In the genomic region with DNA sequence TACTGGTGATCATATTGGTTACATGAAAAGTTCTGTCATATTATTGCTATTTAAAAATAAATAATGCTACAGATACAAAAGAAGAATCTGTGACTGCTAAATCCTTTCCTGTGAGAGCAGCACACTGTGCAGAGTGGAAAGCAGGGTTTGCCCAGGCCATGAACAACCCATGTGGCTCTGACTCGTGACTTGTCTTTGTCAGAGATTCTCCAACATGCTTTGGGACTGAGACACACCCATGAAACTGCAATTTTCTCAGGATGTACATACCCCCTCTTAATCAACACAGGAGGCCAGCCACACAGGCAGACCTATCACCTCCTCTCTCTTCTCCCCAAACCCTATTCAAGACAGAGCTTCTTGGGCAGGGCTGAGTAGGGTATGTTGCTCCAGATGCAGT, we compare ENCODE assay signal across 17 cellular contexts.
"Had no signal": no experiment of that assay in that cellular context is flagged by ENCODE, and none has a peak within 500 bp of the region (broad histone marks: within the 10 kb centered on the region; RNA-seq: fewer than 3 reads in every experiment).

No MANE protein-coding gene starts in this region.

- H3K27me3 ChIP-seq: brain microvascular endothelial cell, left lung, pancreas had no signal

- H3K27ac ChIP-seq: brain microvascular endothelial cell, heart right ventricle, left lung, pancreas had no signal

- H3K9me3 ChIP-seq: heart right ventricle, left lung, pancreas had no signal

- H3K36me3 Mint-ChIP-seq: activated CD4-positive, alpha-beta memory T cell treated with anti-CD3 and anti-CD28 coated beads for 36 hours; activated naive CD8-positive, alpha-beta T cell treated with anti-CD3 and anti-CD28 coated beads for 36 hours had no signal

- H3K36me3 ChIP-seq: brain microvascular endothelial cell, heart right ventricle, left lung, pancreas had no signal

- H3K4me1 Mint-ChIP-seq: activated naive CD8-positive, alpha-beta T cell treated with anti-CD3 and anti-CD28 coated beads for 36 hours; neural crest cell had no signal

- H3K27ac Mint-ChIP-seq: activated CD4-positive, alpha-beta memory T cell treated with anti-CD3 and anti-CD28 coated beads for 36 hours; activated naive CD8-positive, alpha-beta T cell treated with anti-CD3 and anti-CD28 coated beads for 36 hours; dendritic cell treated with granulocyte-macrophage colony-stimulating factor and Interleukin-4, amounts not matched to agents 40 ng/mL and 50 ng/mL, for 4 days; effector memory CD8-positive, alpha-beta T cell had no signal

- H3K4me3 ChIP-seq: heart right ventricle, left lung, pancreas had no signal

- DNase-seq: activated CD4-positive, alpha-beta memory T cell treated with anti-CD3 and anti-CD28 coated beads for 36 hours; activated gamma-delta T cell treated with Interleukin-2 at 50 U/mL for 16 hours; activated naive CD8-positive, alpha-beta T cell treated with anti-CD3 and anti-CD28 coated beads for 36 hours; activated T-cell treated with anti-CD3 and anti-CD28 coated beads, Interleukin-2, amount 50 U/mL, for 48 hours; brain microvascular endothelial cell; cerebellar nuclear complex; effector memory CD8-positive, alpha-beta T cell; foreskin melanocyte; heart right ventricle; left lung; mesenchymal stem cell; pancreas; stimulated activated CD4-positive, alpha-beta T cell treated with anti-CD3 and anti-CD28 coated beads, Interleukin-2, amount 100 ng/mL, for 48 hours; stimulated activated naive CD4-positive, alpha-beta T cell treated with Interleukin-2 at 50 U/mL for 16 hours; T-helper 9 cell had no signal

- ATAC-seq: effector memory CD8-positive, alpha-beta T cell; heart right ventricle; left lung; pancreas had no signal

- H3K9me3 Mint-ChIP-seq: activated CD4-positive, alpha-beta memory T cell treated with anti-CD3 and anti-CD28 coated beads for 36 hours; activated naive CD8-positive, alpha-beta T cell treated with anti-CD3 and anti-CD28 coated beads for 36 hours; dendritic cell treated with granulocyte-macrophage colony-stimulating factor and Interleukin-4, amounts not matched to agents 40 ng/mL and 50 ng/mL, for 4 days; neural crest cell had no signal

- H3K4me1 ChIP-seq: left lung, pancreas had no signal

- H3K27me3 Mint-ChIP-seq: activated CD4-positive, alpha-beta memory T cell treated with anti-CD3 and anti-CD28 coated beads for 36 hours; dendritic cell treated with granulocyte-macrophage colony-stimulating factor and Interleukin-4, amounts not matched to agents 40 ng/mL and 50 ng/mL, for 4 days had no signal

- H3K4me3 Mint-ChIP-seq: activated CD4-positive, alpha-beta memory T cell treated with anti-CD3 and anti-CD28 coated beads for 36 hours; activated naive CD8-positive, alpha-beta T cell treated with anti-CD3 and anti-CD28 coated beads for 36 hours; dendritic cell treated with granulocyte-macrophage colony-stimulating factor and Interleukin-4, amounts not matched to agents 40 ng/mL and 50 ng/mL, for 4 days; effector memory CD8-positive, alpha-beta T cell; neural crest cell had no signal
